8 cellular contexts compared by ENCODE assay signal in the genomic region with DNA sequence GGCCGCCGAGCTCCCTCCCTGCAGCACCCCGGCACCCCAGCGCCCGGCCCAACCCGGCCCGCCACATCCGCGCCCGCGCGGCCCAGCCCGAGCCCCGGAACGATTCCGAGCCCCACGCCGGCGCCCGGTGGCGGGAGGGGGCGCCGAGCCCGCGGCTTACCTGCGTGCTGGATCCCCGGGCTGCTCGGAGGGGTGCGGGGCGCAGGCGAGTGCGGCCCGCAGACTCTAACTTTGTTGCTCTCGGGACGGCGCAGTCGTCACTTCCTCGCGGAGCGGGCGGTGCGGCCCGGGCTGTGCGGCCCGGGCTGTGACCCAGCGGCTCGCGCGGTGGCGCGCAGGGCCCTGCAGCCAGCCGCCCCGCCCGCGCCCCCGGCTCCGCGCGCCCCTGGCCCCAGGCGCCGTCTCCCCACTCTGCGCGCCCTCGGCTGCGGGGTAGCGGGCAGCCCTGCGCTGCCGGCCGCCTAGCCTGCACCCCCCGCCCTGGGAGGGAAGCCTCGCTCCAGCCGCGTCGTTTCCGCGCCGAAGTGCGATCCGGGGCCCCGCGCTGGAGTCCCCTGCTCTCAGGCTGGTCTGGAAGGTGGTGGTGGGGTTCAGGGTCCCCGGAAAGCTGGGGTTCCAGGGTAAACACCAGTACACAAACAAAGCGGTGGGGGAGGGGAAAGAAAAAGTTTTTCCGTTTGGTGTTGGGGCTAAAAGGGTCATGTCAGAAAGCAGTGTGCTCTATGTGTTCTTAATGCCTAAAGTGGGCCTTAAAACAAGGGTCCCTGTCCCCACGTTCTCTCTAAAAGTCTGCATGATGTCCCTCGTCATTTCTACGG.
A peak's percentile ranks its signal among the peaks of the same experiment; 100 is the strongest.
DNase-seq lines count a peak whose midpoint lies in the region; ATAC-seq and TF ChIP-seq lines count a peak whose summit lies in the region.

No MANE protein-coding gene starts in this region.

- H3K36me3 Mint-ChIP-seq in CD8-positive, alpha-beta T cell: peaks cover 15% of the 10 kb centered on the region
- H3K36me3 Mint-ChIP-seq in nephron progenitor cell (ENCODE audit: low read depth): no peaks in the 10 kb centered on the region

- CTCF ChIA-PET in CD8-positive, alpha-beta T cell (lab: Charles Lee): interaction anchor here (0.7 to 7.5 kb wide), 13 partner anchors 10 to 57 kb away, joined by 4 to 61 read pairs (median 15); a partner anchor contains a TSS

- no peaks in the 10 kb centered on the region for H3K27me3 ChIP-seq in CD8-positive, alpha-beta T cell (ENCODE audit: insufficient read depth, low read length)
- H3K27me3 ChIP-seq in transverse colon: no peaks in the 10 kb centered on the region

- peaks cover 57% of the 10 kb centered on the region for H3K4me1 Mint-ChIP-seq in CD8-positive, alpha-beta T cell (ENCODE audit: low read depth)
- peaks cover 88% of the 10 kb centered on the region for H3K4me1 Mint-ChIP-seq in nephron progenitor cell

- H3K27ac ChIP-seq in CD8-positive, alpha-beta T cell (ENCODE audit: low read depth, low read length): peak overlapping the region; percentile 89
- peak overlapping the region; percentile 99 for H3K27ac ChIP-seq in transverse colon

- no peaks in the 10 kb centered on the region for H3K27me3 Mint-ChIP-seq in CD8-positive, alpha-beta T cell (ENCODE audit: low read depth)
- H3K27me3 Mint-ChIP-seq in nephron progenitor cell (ENCODE audit: low read depth, poor library complexity): no peaks in the 10 kb centered on the region

- peak overlapping the region; percentile 98 for H3K27ac Mint-ChIP-seq in CD8-positive, alpha-beta T cell
- H3K27ac Mint-ChIP-seq in nephron progenitor cell: peak overlapping the region; percentile 99

- peak; percentile 55 for TF ChIP-seq POLR2A in transverse colon (IDR thresholded peaks at IDR 0.05)

- intact Hi-C loops in CD8-positive, alpha-beta T cell (cut with DNase I, micrococcal nuclease): loop anchor here (1.0 to 5.0 kb wide), 5 partner anchors 12 to 38 kb away; a partner anchor contains a TSS
- intact Hi-C loops in transverse colon (cut with DNase I; ENCODE audit: low total_unique reads): loop anchor here (5.0 kb wide), 1 partner anchor 45 kb away; no protein-coding TSS in a partner anchor

- H3K4me3 ChIP-seq in CD8-positive, alpha-beta T cell (ENCODE audit: low read depth, low read length): peak overlapping the region; percentile 88
- H3K4me3 ChIP-seq in fibroblast of the aortic adventitia (ENCODE audit: low read depth, low read length): peak overlapping the region; percentile 75
- peak overlapping the region; percentile 60 to 89 (median 76) for H3K4me3 ChIP-seq in transverse colon

- DNase-seq in CD8-positive, alpha-beta T cell: peak; percentile 22 to 81 (median 57)
- DNase-seq in NCI-H2171 treated with DMSO at 0.1 percent for 48 hours (lab: John Stamatoyannopoulos, UW): peak; percentile 42
- DNase-seq in activated T-helper 1 cell treated with anti-CD3 and anti-CD28 coated beads, Interleukin-2, amount 50 U/mL, for 16 hours (ENCODE audit: low read depth in 1 of 2, low spot score in 1 of 2): peak; percentile 26 to 49
- peak; percentile 37 for DNase-seq in fibroblast of the aortic adventitia (ENCODE audit: low read depth)
- peak; percentile 73 for DNase-seq in nephron progenitor cell
- DNase-seq in transverse colon: peak; percentile 76

- no peak for TF ChIP-seq CTCF in CD8-positive, alpha-beta T cell (IDR thresholded peaks at IDR 0.05)
- TF ChIP-seq CTCF in fibroblast of the aortic adventitia (IDR thresholded peaks at IDR 0.05; ENCODE audit: insufficient read depth, low read length): no peak
- no peak for TF ChIP-seq CTCF in nephron progenitor cell (IDR thresholded peaks at IDR 0.05)
- TF ChIP-seq CTCF in transverse colon (IDR thresholded peaks at IDR 0.05): no peak

- no peaks in the 10 kb centered on the region for H3K9me3 Mint-ChIP-seq in CD8-positive, alpha-beta T cell
- no peaks in the 10 kb centered on the region for H3K9me3 Mint-ChIP-seq in nephron progenitor cell

- TF ChIP-seq EP300 in transverse colon (IDR thresholded peaks at IDR 0.05; ENCODE audit: low read depth): no peak

- 0% methylated on average over 14 of the region's 87 CpGs; no CpG with 5 or more reads in 1 of the 2 donors for whole genome bisulfite sequencing in transverse colon (ENCODE audit: low coverage in 1 of 2), 2 donors

- peaks cover 57% of the 10 kb centered on the region for H3K4me1 ChIP-seq in CD8-positive, alpha-beta T cell (ENCODE audit: insufficient read depth, low read length)
- H3K4me1 ChIP-seq in transverse colon: peaks cover 55 to 76% (median 68%) of the 10 kb centered on the region in 4 donors

- H3K4me3 Mint-ChIP-seq in CD8-positive, alpha-beta T cell: peak overlapping the region; percentile 96
- H3K4me3 Mint-ChIP-seq in nephron progenitor cell: peak overlapping the region; percentile 90

- in situ Hi-C loops in transverse colon (cut with MboI; ENCODE audit: low pct_ligation_motif_present in 1 of 4, low pct_unique_long_range_greater_than_20kb in 1 of 4, low sequenced_read_pairs in 3 of 4): no loop called here

- no peaks in the 10 kb centered on the region for H3K9me3 ChIP-seq in CD8-positive, alpha-beta T cell (ENCODE audit: low read length)
- H3K9me3 ChIP-seq in transverse colon: no peaks in the 10 kb centered on the region

- POLR2A ChIA-PET in CD8-positive, alpha-beta T cell (lab: Charles Lee): interaction anchor here (1.0 to 6.8 kb wide), 19 partner anchors 10 to 174 kb away, joined by 3 to 219 read pairs (median 7); a partner anchor contains a TSS

- H3K36me3 ChIP-seq in CD8-positive, alpha-beta T cell (ENCODE audit: insufficient read depth, low read length): no peaks in the 10 kb centered on the region
- no peaks in the 10 kb centered on the region for H3K36me3 ChIP-seq in transverse colon

- peak; percentile 54 for ATAC-seq in CD8-positive, alpha-beta T cell
- ATAC-seq in GM21447 (IDR thresholded peaks at IDR 0.05; ENCODE audit: unreplicated experiment): peak; percentile 35
- ATAC-seq in GM19467 (IDR thresholded peaks at IDR 0.05; ENCODE audit: unreplicated experiment): no peak
